8 cellular contexts compared by ENCODE assay signal in genomic region chr1:32965251-32965643, GRCh38. TPM values are rescaled to one million over a fixed set of nuclear protein-coding genes. Genes with fewer than 3 reads are reported as not detected.
DNase-seq lines count a peak whose midpoint lies in the region; TF ChIP-seq lines count a peak whose summit lies in the region.

No MANE protein-coding gene starts in this region.

- TF ChIP-seq CTCF in GM12875 (IDR thresholded peaks at IDR 0.05; ENCODE audit: borderline replicate concordance, insufficient read depth, low read depth, low read length) (no peak), esophagus muscularis mucosa (IDR thresholded peaks at IDR 0.05) (no peak), retinal pigment epithelial cell (conservative IDR thresholded peaks at IDR 0.05; ENCODE audit: low read depth, low read length) (no peak)

- H3K9me3 ChIP-seq in SJCRH30 (replicated peaks) = no peaks in the 10 kb centered on the region
- H3K9me3 ChIP-seq in esophagus muscularis mucosa = no peaks in the 10 kb centered on the region

- TF ChIP-seq POLR2A in esophagus muscularis mucosa (IDR thresholded peaks at IDR 0.05; ENCODE audit: low read depth) = no peak

- no peaks in the 10 kb centered on the region for H3K36me3 ChIP-seq in SJCRH30
- no peaks in the 10 kb centered on the region for H3K36me3 ChIP-seq in esophagus muscularis mucosa

- H3K27me3 ChIP-seq in SJCRH30 = no peaks in the 10 kb centered on the region; the same call in 1 of the 2 replicates
- no peaks in the 10 kb centered on the region for H3K27me3 ChIP-seq in esophagus muscularis mucosa

- DNase-seq in SJCRH30 (no peak), esophagus muscularis mucosa (ENCODE audit: extremely low spot score) (no peak), retinal pigment epithelial cell (ENCODE audit: low read depth) (no peak), iPS-NIHi7 (ENCODE audit: extremely low spot score) (no peak), NCI-H526 treated with DMSO at 0.1 percent for 48 hours (lab: John Stamatoyannopoulos, UW) (no peak), NCI-H146 (lab: John Stamatoyannopoulos, UW) (no peak)
- no peak for DNase-seq in effector CD8-positive, alpha-beta T cell (lab: John Stamatoyannopoulos, UW)

- WGBS in esophagus muscularis mucosa = 51% methylated on average over 2 of the region's 2 CpGs

- H3K4me3 ChIP-seq in GM12875 (ENCODE audit: low read depth, low read length) (peak overlapping the region; percentile 26), SJCRH30 (peak overlapping the region; percentile 72), esophagus muscularis mucosa (peak overlapping the region; percentile 68 to 93 (median 87)), retinal pigment epithelial cell (ENCODE audit: low read length) (peak overlapping the region; percentile 53)

- H3K27ac ChIP-seq in SJCRH30 (no peak overlapping the region), esophagus muscularis mucosa (replicated peaks in 1 of 4) (peak overlapping the region; percentile 93 to 96 (median 94))

- TF ChIP-seq EP300 in esophagus muscularis mucosa (IDR thresholded peaks at IDR 0.05) = no peak

- intact Hi-C loops in esophagus muscularis mucosa (cut with DNase I) = loop anchor here (5.0 kb wide), 1 partner anchor 42 kb away; no protein-coding TSS in a partner anchor

- H3K4me1 ChIP-seq in SJCRH30 = peaks cover 7% of the 10 kb centered on the region; the same call in 1 of the 2 replicates
- H3K4me1 ChIP-seq in esophagus muscularis mucosa = peaks cover 20 to 56% (median 47%) of the 10 kb centered on the region in 4 donors

RNA-seq across cellular contexts. Expression of gene RNF19B, which starts 0.6 kb away (rescaled TPM):
- 10.5 and 10.9 TPM in 2 replicates for total RNA-seq in SJCRH30 (2014; rRNA removed; shearing (Covaris generic))
- total RNA-seq in esophagus muscularis mucosa = 10 to 100 TPM; 16.2 to 32.3 (median 22.7) TPM

Comparison
In these comparisons a context has a peak if more than half of its experiments do, and no peak if none do; other contexts are left out.
1. H3K4me3 ChIP-seq: peak in every context shown above with its lines; median percentile 87 in esophagus muscularis mucosa; 72 in SJCRH30; 53 in retinal pigment epithelial cell; 26 in GM12875.